In genomic region chr6:152316024-152316423, GRCh38 we compare ENCODE assay signal across 12 cellular contexts.
A peak's percentile ranks its signal among the peaks of the same experiment; 100 is the strongest.
DNase-seq lines count a peak whose midpoint lies in the region; ATAC-seq and TF ChIP-seq lines count a peak whose summit lies in the region.
"Had no signal": no experiment of that assay in that cellular context is flagged by ENCODE, and none has a peak within 500 bp of the region (broad histone marks: within the 10 kb centered on the region; RNA-seq: fewer than 3 reads in every experiment).

No MANE protein-coding gene starts in this region.

- no peak for TF ChIP-seq CTCF in DOHH2 (IDR thresholded peaks at IDR 0.05; ENCODE audit: low read depth, low read length, poor library complexity, severe bottlenecking)
- TF ChIP-seq CTCF in astrocyte of the spinal cord (IDR thresholded peaks at IDR 0.05; ENCODE audit: low read depth, low read length): no peak
- TF ChIP-seq CTCF in heart right ventricle (IDR thresholded peaks at IDR 0.05): no peak
- TF ChIP-seq CTCF in sigmoid colon (IDR thresholded peaks at IDR 0.05): no peak
- no peak for TF ChIP-seq CTCF in hepatocyte (IDR thresholded peaks at IDR 0.05; ENCODE audit: poor library complexity)

- no peaks in the 10 kb centered on the region for H3K36me3 ChIP-seq in DOHH2 (ENCODE audit: control insufficient read depth, low read length)
- peaks cover 0 to 99% (median 47%) of the 10 kb centered on the region in 9 donors for H3K36me3 ChIP-seq in heart right ventricle
- H3K36me3 ChIP-seq in sigmoid colon: peaks cover 2 to 86% (median 39%) of the 10 kb centered on the region in 4 donors
- no peaks in the 10 kb centered on the region for H3K36me3 ChIP-seq in HAP-1 (replicated peaks)
- H3K36me3 ChIP-seq in hepatocyte (replicated peaks; ENCODE audit: insufficient read depth, low read depth): no peaks in the 10 kb centered on the region

- intact Hi-C loops in heart right ventricle (cut with DNase I) (no loop called here), sigmoid colon (cut with DNase I) (no loop called here)

- no peak for TF ChIP-seq POLR2A in sigmoid colon (IDR thresholded peaks at IDR 0.05)

- H3K4me3 ChIP-seq in DOHH2 (ENCODE audit: low read length) (no peak overlapping the region), astrocyte of the spinal cord (ENCODE audit: low read depth, low read length) (no peak overlapping the region), heart right ventricle (peak overlapping the region in 1 of 10 donors; percentile 31), sigmoid colon (no peak overlapping the region), HAP-1 (no peak overlapping the region), hepatocyte (no peak overlapping the region)
- H3K4me3 ChIP-seq: SJSA1 had no signal

- H3K79me2 ChIP-seq in DOHH2 (ENCODE audit: control insufficient read depth, low read length) (no peaks in the 10 kb centered on the region), hepatocyte (no peaks in the 10 kb centered on the region)

- H3F3A ChIP-seq in DOHH2 (ENCODE audit: control insufficient read depth, insufficient read depth): no peaks in the 10 kb centered on the region

- H4K20me1 ChIP-seq in DOHH2 (ENCODE audit: control insufficient read depth, insufficient read depth, low read depth, low read length) (no peaks in the 10 kb centered on the region), hepatocyte (ENCODE audit: insufficient read depth, poor library complexity, severe bottlenecking) (no peaks in the 10 kb centered on the region)

- H3K9me2 ChIP-seq in DOHH2 (replicated peaks; ENCODE audit: control insufficient read depth, low read length) (no peaks in the 10 kb centered on the region), hepatocyte (replicated peaks; ENCODE audit: insufficient read depth) (no peaks in the 10 kb centered on the region)

- in situ Hi-C loops in astrocyte of the spinal cord (cut with HindIII; ENCODE audit: low sequenced_read_pairs): no loop called here
- in situ Hi-C loops in HAP-1 (cut with MboI; ENCODE audit: low sequenced_read_pairs): no loop called here

- H3K4me2 ChIP-seq in DOHH2 (ENCODE audit: low read length): peak overlapping the region; percentile 64
- H3K4me2 ChIP-seq in hepatocyte: no peak overlapping the region

- TF ChIP-seq EP300 in sigmoid colon (IDR thresholded peaks at IDR 0.05): no peak

- H3K9me3 ChIP-seq in DOHH2 (ENCODE audit: control insufficient read depth, insufficient read depth, low read length) (no peaks in the 10 kb centered on the region), heart right ventricle (no peaks in the 10 kb centered on the region), sigmoid colon (no peaks in the 10 kb centered on the region), HAP-1 (no peaks in the 10 kb centered on the region), hepatocyte (ENCODE audit: low read depth) (no peaks in the 10 kb centered on the region)
- H3K9me3 ChIP-seq: SJSA1 had no signal

- H2AFZ ChIP-seq in hepatocyte: no peak overlapping the region

- DNase-seq in astrocyte of the spinal cord (ENCODE audit: low read depth, low spot score): peak; percentile 80
- peak; percentile 27 to 61 for DNase-seq in heart right ventricle
- peak; percentile 72 for DNase-seq in sigmoid colon
- DNase-seq in HAP-1 (ENCODE audit: low spot score in 2 of 2): no peak
- DNase-seq in hepatocyte (ENCODE audit: low spot score): no peak
- DNase-seq in pons (ENCODE audit: low spot score): no peak
- DNase-seq in NCI-H2171 (lab: John Stamatoyannopoulos, UW): no peak
- DNase-seq: activated B cell treated with CpG ODN at 0.5 μM for 24 hours; CD4-positive, alpha-beta memory T cell; NCI-H524 had no signal

- peak; percentile 79 to 94 (median 88) for ATAC-seq in heart right ventricle

- WGBS in heart right ventricle, 2 donors: 45 to 53% methylated on average over 7 of the region's 7 CpGs
- 71 to 74% methylated on average over 7 of the region's 7 CpGs for WGBS in sigmoid colon, 2 donors
- 88% methylated on average over 7 of the region's 7 CpGs for WGBS in hepatocyte (ENCODE audit: low lambda C conversion rate, missing lambda C conversion rate)

- H3K4me1 ChIP-seq in DOHH2 (ENCODE audit: control insufficient read depth, low read length): peaks cover 20% of the 10 kb centered on the region
- peaks cover 0 to 61% (median 25%) of the 10 kb centered on the region in 9 donors for H3K4me1 ChIP-seq in heart right ventricle
- no peaks in the 10 kb centered on the region for H3K4me1 ChIP-seq in sigmoid colon
- no peaks in the 10 kb centered on the region for H3K4me1 ChIP-seq in HAP-1
- peaks cover 8% of the 10 kb centered on the region for H3K4me1 ChIP-seq in hepatocyte (ENCODE audit: insufficient read depth)

- H3K27me3 ChIP-seq in DOHH2 (ENCODE audit: control insufficient read depth, low read length) (no peaks in the 10 kb centered on the region), heart right ventricle (no peaks in the 10 kb centered on the region), sigmoid colon (no peaks in the 10 kb centered on the region), HAP-1 (ENCODE audit: low read depth) (no peaks in the 10 kb centered on the region), hepatocyte (no peaks in the 10 kb centered on the region)
- H3K27me3 ChIP-seq: SJSA1 had no signal

- H3K27ac ChIP-seq in DOHH2 (ENCODE audit: low read depth, low read length) (0 out of 2 replicates have a peak overlapping the region, but pooled peaks have one; percentile 34), heart right ventricle (peak overlapping the region in 8 of 10 donors; percentile 13 to 85 (median 68)), sigmoid colon (peak overlapping the region in 2 of 4 donors; percentile 5 to 13), hepatocyte (no peak overlapping the region)
- H3K27ac ChIP-seq: SJSA1 had no signal

Comparison
In these comparisons a context has a peak if more than half of its experiments do, and no peak if none do; other contexts are left out.
1. DNase-seq: peak in astrocyte of the spinal cord (single experiment), heart right ventricle (2 of 2) and sigmoid colon (single experiment); none in HAP-1 (0 of 2), hepatocyte (single experiment), pons (single experiment) and NCI-H2171 (single experiment).